17 cellular contexts compared by ENCODE assay signal in the genomic region with DNA sequence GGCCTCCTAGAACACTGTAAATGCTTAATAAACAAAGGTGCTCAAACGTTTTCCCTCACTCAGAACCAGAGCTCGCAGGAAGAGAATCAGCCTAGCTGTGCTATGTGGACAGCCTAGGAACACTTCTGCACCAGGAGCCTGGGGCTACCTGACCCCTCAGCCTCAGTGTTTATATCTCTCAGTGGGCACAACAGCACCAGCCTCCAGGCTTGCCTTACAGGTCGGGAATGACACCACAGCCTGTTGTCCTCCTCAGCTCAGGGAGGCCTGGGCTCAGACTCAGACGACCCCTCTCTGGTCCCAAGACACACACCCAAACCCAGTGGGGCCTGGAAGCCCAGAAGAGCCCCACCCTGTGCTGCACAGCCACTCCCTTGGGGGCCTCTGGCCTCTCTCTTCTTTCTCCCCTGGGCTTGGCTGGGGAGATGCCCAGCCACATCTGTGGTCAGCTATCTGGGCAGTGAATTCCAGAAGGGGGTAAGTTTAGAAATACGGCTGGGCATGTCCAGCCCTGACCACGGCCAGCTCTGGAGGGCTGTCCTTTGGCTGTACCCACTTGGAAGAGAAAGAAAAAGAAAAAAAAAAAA. TPM values are rescaled to one million over a fixed set of nuclear protein-coding genes. Genes with fewer than 3 reads are reported as not detected.
A peak's percentile ranks its signal among the peaks of the same experiment; 100 is the strongest.
DNase-seq lines count a peak whose midpoint lies in the region; ATAC-seq and TF ChIP-seq lines count a peak whose summit lies in the region.
"Had no signal": no experiment of that assay in that cellular context is flagged by ENCODE, and none has a peak within 500 bp of the region (broad histone marks: within the 10 kb centered on the region; RNA-seq: fewer than 3 reads in every experiment).

No MANE protein-coding gene starts in this region.

- no peaks in the 10 kb centered on the region for H3K27me3 ChIP-seq in MG63
- H3K27me3 ChIP-seq: tibial nerve had no signal

- H3K4me3 Mint-ChIP-seq in chondrocyte (ENCODE audit: unreplicated experiment) (peak overlapping the region; percentile 46), type B pancreatic cell (peak overlapping the region; percentile 41)
- peak overlapping the region in 1 of 10 donors; percentile 2 for H3K4me3 Mint-ChIP-seq in naive thymus-derived CD8-positive, alpha-beta T cell
- H3K4me3 Mint-ChIP-seq: activated CD4-positive, alpha-beta T cell treated with anti-CD3 and anti-CD28 coated beads for 36 hours; activated CD8-positive, alpha-beta memory T cell treated with anti-CD3 and anti-CD28 coated beads, Interleukin-2, amount 10 ng/mL, durations not matched to agents 7 days and 5 days; stimulated activated memory B cell treated with anti-CD40 and anti-IgM and Interleukin-4, amounts not matched to agents 10 μg/mL and 1 μg/mL and 100 μg/mL, for 72 hours had no signal

- H3K4me1 Mint-ChIP-seq in chondrocyte (ENCODE audit: low read depth): peaks cover 30% of the 10 kb centered on the region
- H3K4me1 Mint-ChIP-seq in naive thymus-derived CD8-positive, alpha-beta T cell: peaks cover 15 to 48% (median 36%) of the 10 kb centered on the region in 4 donors
- H3K4me1 Mint-ChIP-seq in type B pancreatic cell (ENCODE audit: unreplicated experiment): peaks cover 9% of the 10 kb centered on the region

- H3K9me3 ChIP-seq in MG63: no peaks in the 10 kb centered on the region
- H3K9me3 ChIP-seq: tibial nerve had no signal

- H3K36me3 Mint-ChIP-seq in chondrocyte (ENCODE audit: low read depth) (no peaks in the 10 kb centered on the region), type B pancreatic cell (no peaks in the 10 kb centered on the region)
- no peaks in the 10 kb centered on the region for H3K36me3 Mint-ChIP-seq in naive thymus-derived CD8-positive, alpha-beta T cell
- H3K36me3 Mint-ChIP-seq: activated CD8-positive, alpha-beta memory T cell treated with anti-CD3 and anti-CD28 coated beads, Interleukin-2, amount 10 ng/mL, durations not matched to agents 7 days and 5 days; stimulated activated memory B cell treated with anti-CD40 and anti-IgM and Interleukin-4, amounts not matched to agents 10 μg/mL and 1 μg/mL and 100 μg/mL, for 72 hours had no signal

- TF ChIP-seq CTCF in chondrocyte (IDR thresholded peaks at IDR 0.05) (no peak), type B pancreatic cell (conservative IDR thresholded peaks at IDR 0.05) (no peak)

- H3K27me3 Mint-ChIP-seq in chondrocyte (ENCODE audit: low read depth) (no peaks in the 10 kb centered on the region), type B pancreatic cell (no peaks in the 10 kb centered on the region)
- H3K27me3 Mint-ChIP-seq in naive thymus-derived CD8-positive, alpha-beta T cell: no peaks in the 10 kb centered on the region
- H3K27me3 Mint-ChIP-seq: activated CD4-positive, alpha-beta T cell treated with anti-CD3 and anti-CD28 coated beads for 36 hours; CD8-positive, alpha-beta memory T cell; stimulated activated memory B cell treated with anti-CD40 and anti-IgM and Interleukin-4, amounts not matched to agents 10 μg/mL and 1 μg/mL and 100 μg/mL, for 72 hours had no signal

- H3K36me3 ChIP-seq in MG63: no peaks in the 10 kb centered on the region

- POLR2A ChIA-PET in naive thymus-derived CD8-positive, alpha-beta T cell (lab: Charles Lee): interaction anchor here (0.6 to 3.6 kb wide), 4 partner anchors 25 to 1006 kb away, joined by 5 to 23 read pairs (median 14); a partner anchor contains a TSS

- peak; percentile 16 to 48 for ATAC-seq in left cardiac atrium
- no peak for ATAC-seq in left ventricle myocardium superior
- ATAC-seq in naive thymus-derived CD8-positive, alpha-beta T cell: no peak
- ATAC-seq: activated CD4-positive, alpha-beta T cell treated with anti-CD3 and anti-CD28 coated beads for 36 hours; activated CD8-positive, alpha-beta memory T cell treated with anti-CD3 and anti-CD28 coated beads, Interleukin-2, amount 10 ng/mL, durations not matched to agents 7 days and 5 days; stimulated activated memory B cell treated with anti-CD40 and anti-IgM and Interleukin-4, amounts not matched to agents 10 μg/mL and 1 μg/mL and 100 μg/mL, for 72 hours had no signal

- peak overlapping the region; percentile 19 for H3K27ac Mint-ChIP-seq in chondrocyte (ENCODE audit: unreplicated experiment)
- H3K27ac Mint-ChIP-seq in naive thymus-derived CD8-positive, alpha-beta T cell: peak overlapping the region in 8 of 10 donors; percentile 3 to 64 (median 36)
- H3K27ac Mint-ChIP-seq in type B pancreatic cell: no peak overlapping the region
- H3K27ac Mint-ChIP-seq: activated CD4-positive, alpha-beta T cell treated with anti-CD3 and anti-CD28 coated beads for 36 hours; activated CD8-positive, alpha-beta memory T cell treated with anti-CD3 and anti-CD28 coated beads, Interleukin-2, amount 10 ng/mL, durations not matched to agents 7 days and 5 days; stimulated activated memory B cell treated with anti-CD40 and anti-IgM and Interleukin-4, amounts not matched to agents 10 μg/mL and 1 μg/mL and 100 μg/mL, for 72 hours had no signal

- DNase-seq in left cardiac atrium (no peak), left ventricle myocardium superior (no peak), chondrocyte (ENCODE audit: low spot score) (no peak), type B pancreatic cell (ENCODE audit: extremely low spot score, unreplicated experiment) (no peak), retina (no peak), MG63 (no peak)
- DNase-seq in naive thymus-derived CD8-positive, alpha-beta T cell: no peak
- no peak for DNase-seq in stimulated activated naive CD4-positive, alpha-beta T cell treated with Interleukin-2 at 50 U/mL for 16 hours (lab: John Stamatoyannopoulos, UW)
- DNase-seq: activated CD4-positive, alpha-beta T cell treated with anti-CD3 and anti-CD28 coated beads for 36 hours; activated CD8-positive, alpha-beta memory T cell treated with anti-CD3 and anti-CD28 coated beads, Interleukin-2, amount 10 ng/mL, durations not matched to agents 7 days and 5 days; activated effector memory CD4-positive, alpha-beta T cell treated with anti-CD3 and anti-CD28 coated beads, Interleukin-2, amount 50 U/mL, for 16 hours; CD8-positive, alpha-beta memory T cell; DMS79; NCI-H1436 treated with DMSO at 0.1 percent for 48 hours; NCI-H774 had no signal

- intact Hi-C loops in left cardiac atrium (cut with DNase I) (no loop called here), left ventricle myocardium superior (cut with micrococcal nuclease) (no loop called here)

- no peak overlapping the region for H3K4me3 ChIP-seq in MG63
- H3K4me3 ChIP-seq: tibial nerve had no signal

- no peaks in the 10 kb centered on the region for H3K9me3 Mint-ChIP-seq in chondrocyte (ENCODE audit: low read depth)
- no peaks in the 10 kb centered on the region for H3K9me3 Mint-ChIP-seq in naive thymus-derived CD8-positive, alpha-beta T cell
- H3K9me3 Mint-ChIP-seq in type B pancreatic cell: no peaks in the 10 kb centered on the region
- H3K9me3 Mint-ChIP-seq: stimulated activated memory B cell treated with anti-CD40 and anti-IgM and Interleukin-4, amounts not matched to agents 10 μg/mL and 1 μg/mL and 100 μg/mL, for 72 hours had no signal

RNA-seq across cellular contexts. Expression of a gene that starts 2.4 kb away (rescaled TPM):
- total RNA-seq in left cardiac atrium (10 to 100 TPM in 1 of 2 donors, 1 to 10 TPM in 1; 8.6 to 19.4 TPM), left ventricle myocardium superior (22.1 TPM), chondrocyte (8.2 to 18.6 TPM (median 17.2 TPM) in 3 replicates), type B pancreatic cell (ENCODE audit: low replicate concordance) (9.8 and 10.7 TPM in 2 replicates)
- total RNA-seq in naive thymus-derived CD8-positive, alpha-beta T cell: 1 to 10 TPM; 9.2 to 9.3 TPM
- 1 to 10 TPM in 1 of 3 donors, under 1 TPM in 2; 0.60 to 1.2 (median 0.99) TPM for polyA plus RNA-seq in naive thymus-derived CD8-positive, alpha-beta T cell
- total RNA-seq in MG63 (2014; rRNA removed; shearing (Covaris generic); ENCODE audit: low replicate concordance): 0.36 TPM in 1 of 2 replicates, not detected in the other

RNA-seq across cellular contexts. Expression of a gene that starts 33.7 kb away (rescaled TPM):
- total RNA-seq in left cardiac atrium (10 to 100 TPM; 38.9 to 64.7 TPM), left ventricle myocardium superior (38.6 TPM), chondrocyte (31.3 to 38.3 TPM (median 35.9 TPM) in 3 replicates), type B pancreatic cell (ENCODE audit: low replicate concordance) (23.6 and 27.5 TPM in 2 replicates)
- total RNA-seq in naive thymus-derived CD8-positive, alpha-beta T cell: 10 to 100 TPM; 39.4 to 42.2 TPM
- 10 to 100 TPM; 49.0 to 69.4 (median 49.7) TPM for polyA plus RNA-seq in naive thymus-derived CD8-positive, alpha-beta T cell
- total RNA-seq in MG63 (2014; rRNA removed; shearing (Covaris generic); ENCODE audit: low replicate concordance): 33.2 and 42.1 TPM in 2 replicates

RNA-seq across cellular contexts. Expression of a gene that starts 36.9 kb away (rescaled TPM):
- total RNA-seq in left cardiac atrium (10 to 100 TPM; 26.7 to 27.3 TPM), left ventricle myocardium superior (31.5 TPM), chondrocyte (24.3 to 28.1 TPM (median 24.7 TPM) in 3 replicates), type B pancreatic cell (ENCODE audit: low replicate concordance) (28.4 and 33.4 TPM in 2 replicates)
- 10 to 100 TPM; 14.9 to 15.8 TPM for total RNA-seq in naive thymus-derived CD8-positive, alpha-beta T cell
- 10 to 100 TPM; 19.5 to 31.9 (median 26.2) TPM for polyA plus RNA-seq in naive thymus-derived CD8-positive, alpha-beta T cell
- total RNA-seq in MG63 (2014; rRNA removed; shearing (Covaris generic); ENCODE audit: low replicate concordance): 13.9 and 18.9 TPM in 2 replicates

Comparison
In these comparisons a context has a peak if more than half of its experiments do, and no peak if none do; other contexts are left out.
1. ATAC-seq: peak in left cardiac atrium (2 of 2); none in left ventricle myocardium superior (single experiment) and naive thymus-derived CD8-positive, alpha-beta T cell (0 of 2).